In genomic region chr1:8883510-8883909, GRCh38 we compare ENCODE assay signal across 20 cellular contexts. TPM values are rescaled to one million over a fixed set of nuclear protein-coding genes. Genes with fewer than 3 reads are reported as not detected.
DNase-seq lines count a peak whose midpoint lies in the region; ATAC-seq, FAIRE-seq and TF ChIP-seq lines count a peak whose summit lies in the region.
"Had no signal": no experiment of that assay in that cellular context is flagged by ENCODE, and none has a peak within 500 bp of the region (broad histone marks: within the 10 kb centered on the region; RNA-seq: fewer than 3 reads in every experiment).

No MANE protein-coding gene starts in this region.

- H4K8ac ChIP-seq in mesendoderm (ENCODE audit: low read depth, low read length): no peak overlapping the region

- no peak overlapping the region for H4K5ac ChIP-seq in mesendoderm (ENCODE audit: low read length)

- H3K79me1 ChIP-seq in mesendoderm (ENCODE audit: low read length): no peaks in the 10 kb centered on the region

- BruUV-seq in HepG2 (replicated peaks; lab: Mats Ljungman, UMichigan): no TSS peak

- H3K56ac ChIP-seq in mesendoderm (ENCODE audit: low read length): peak overlapping the region; percentile 54

- ATAC-seq in HepG2: no peak
- ATAC-seq in right lobe of liver: no peak
- no peak for ATAC-seq in HG03439 (IDR thresholded peaks at IDR 0.05; ENCODE audit: unreplicated experiment)
- no peak for ATAC-seq in GM18505 (IDR thresholded peaks at IDR 0.05; ENCODE audit: unreplicated experiment)

- H3K9me3 ChIP-seq in HepG2 (ENCODE audit: low read length) (no peaks in the 10 kb centered on the region), right lobe of liver (no peaks in the 10 kb centered on the region), prostate gland (no peaks in the 10 kb centered on the region)
- H3K9me3 ChIP-seq: MG63 had no signal

- in situ Hi-C loops in HepG2 (cut with HindIII; ENCODE audit: extremely low pct_ligation_motif_present, low pct_unique_long_range_greater_than_20kb): no loop called here

- no peak overlapping the region for H3K23ac ChIP-seq in mesendoderm (ENCODE audit: low read length)

- no peak for FAIRE-seq in HepG2 (lab: Jason Lieb, UNC)
- FAIRE-seq: D721Med, H1 had no signal

- H2BK120ac ChIP-seq in mesendoderm (ENCODE audit: low read depth, low read length): peak overlapping the region; percentile 46

- H3K27me3 ChIP-seq in HepG2 (ENCODE audit: control insufficient read depth in 1 of 2, insufficient read depth in 2 of 2, low read length in 2 of 2) (no peaks in the 10 kb centered on the region), right lobe of liver (no peaks in the 10 kb centered on the region), mesendoderm (ENCODE audit: insufficient read depth, low read length, poor library complexity) (no peaks in the 10 kb centered on the region), prostate gland (replicated peaks; ENCODE audit: insufficient read depth) (no peaks in the 10 kb centered on the region)
- H3K27me3 ChIP-seq: MG63 had no signal

- no peak for TF ChIP-seq POLR2A in HepG2 (IDR thresholded peaks at IDR 0.05; ENCODE audit: insufficient read depth in 1 of 2, low read depth in 2 of 2, low read length in 2 of 2)
- TF ChIP-seq POLR2A in right lobe of liver (IDR thresholded peaks at IDR 0.05): no peak
- no peak for TF ChIP-seq POLR2A in prostate gland (IDR thresholded peaks at IDR 0.05)
- no peak for TF ChIP-seq POLR2A in GM18505 (IDR thresholded peaks at IDR 0.05; ENCODE audit: borderline replicate concordance, extremely low read depth, insufficient read depth, insufficient read length)

- peak overlapping the region; percentile 5 for H2BK5ac ChIP-seq in mesendoderm (ENCODE audit: low read length)

- no peak for TF ChIP-seq EP300 in HepG2 (IDR thresholded peaks at IDR 0.05; ENCODE audit: low read depth in 2 of 2, low read length in 2 of 2)
- TF ChIP-seq EP300 in HepG2 (CRISPR knock-in tag; IDR thresholded peaks at IDR 0.05; ENCODE audit: borderline replicate concordance): no peak

- H3K79me2 ChIP-seq in HepG2 (ENCODE audit: insufficient read depth, low read length) (peaks cover 3% of the 10 kb centered on the region), mesendoderm (ENCODE audit: control insufficient read depth, insufficient read depth, low read length) (no peaks in the 10 kb centered on the region)

- no peak for DNase-seq in HepG2 (ENCODE audit: low spot score)
- no peak for DNase-seq in right lobe of liver
- no peak for DNase-seq in RWPE1 (ENCODE audit: low spot score)
- peak; percentile 92 for DNase-seq in mesendoderm
- DNase-seq in prostate gland (ENCODE audit: low spot score): no peak
- DNase-seq in H4 (ENCODE audit: low spot score): no peak
- DNase-seq: HFFc6; Kasumi-1; MG63; NCI-H1092; NCI-H1436 treated with DMSO at 0.1 percent for 48 hours; NCI-H2081 treated with DMSO at 0.1 percent for 48 hours; NCI-H748 treated with DMSO at 0.1 percent for 48 hours; NK-92 treated with Interleukin-12 subunit alpha and Interleukin-12 subunit beta, amount 100 ng/mL, for 24 hours had no signal

- H3K36me3 ChIP-seq in HepG2 (replicated peaks in 1 of 2; ENCODE audit: control insufficient read depth in 1 of 2, insufficient read depth in 2 of 2, low read length in 2 of 2) (no peaks in the 10 kb centered on the region), right lobe of liver (no peaks in the 10 kb centered on the region), mesendoderm (ENCODE audit: control insufficient read depth, insufficient read depth, low read length) (no peaks in the 10 kb centered on the region), prostate gland (no peaks in the 10 kb centered on the region)
- H3K36me3 ChIP-seq: MG63 had no signal

- TF ChIP-seq CTCF in HepG2 (CRISPR knock-in tag; IDR thresholded peaks at IDR 0.05) (no peak), right lobe of liver (IDR thresholded peaks at IDR 0.05) (no peak), RWPE1 (conservative IDR thresholded peaks at IDR 0.05; ENCODE audit: low read depth) (no peak), prostate gland (IDR thresholded peaks at IDR 0.05) (no peak)

- no peak overlapping the region for H2AK5ac ChIP-seq in mesendoderm (ENCODE audit: low read length)

- H3K4me1 ChIP-seq in HepG2 (ENCODE audit: insufficient read depth, low read length) (peaks cover 60% of the 10 kb centered on the region), right lobe of liver (peaks cover 0 to 20% (median 7%) of the 10 kb centered on the region in 4 donors), mesendoderm (ENCODE audit: control insufficient read depth, low read depth, low read length) (peaks cover 16% of the 10 kb centered on the region), prostate gland (replicated peaks) (peaks cover 12% of the 10 kb centered on the region)

- 0 out of 2 replicates have a peak overlapping the region, but pooled peaks have one; percentile 7 for H3K4me2 ChIP-seq in HepG2 (ENCODE audit: low read depth, low read length)
- H3K4me2 ChIP-seq in mesendoderm (ENCODE audit: low read length): no peak overlapping the region

- H2BK15ac ChIP-seq in mesendoderm (replicated peaks; ENCODE audit: low read depth): no peak overlapping the region

- H2AFZ ChIP-seq in HepG2 (ENCODE audit: low read length): no peak overlapping the region

- no peak overlapping the region for H3K27ac ChIP-seq in HepG2 (ENCODE audit: extremely low read length, insufficient read depth, low read length)
- no peak overlapping the region for H3K27ac ChIP-seq in right lobe of liver
- peak overlapping the region; percentile 99; the same call in 1 of the 2 replicates for H3K27ac ChIP-seq in RWPE1
- peak overlapping the region; percentile 63 for H3K27ac ChIP-seq in mesendoderm (ENCODE audit: low read depth, low read length)
- H3K27ac ChIP-seq in prostate gland: no peak overlapping the region
- H3K27ac ChIP-seq: C4-2B, HL-60 had no signal

- 7% methylated on average over 2 of the region's 3 CpGs for WGBS in HepG2 (ENCODE audit: low lambda C conversion rate)
- 42% methylated on average over 3 of the region's 3 CpGs for WGBS in right lobe of liver (ENCODE audit: insufficient coverage, low coverage, low lambda C conversion rate, missing lambda C conversion rate)
- no CpG with 5 or more reads among the region's 3 CpGs for WGBS in mesendoderm (ENCODE audit: extremely low coverage, insufficient coverage, low lambda C conversion rate)
- 74% methylated on average over 3 of the region's 3 CpGs for WGBS in prostate gland

- H3K4me3 ChIP-seq in HepG2 (replicated peaks in 1 of 3; ENCODE audit: insufficient read depth in 1 of 3, low read depth in 2 of 3, low read length in 3 of 3) (no peak overlapping the region), right lobe of liver (no peak overlapping the region), mesendoderm (ENCODE audit: low read length) (no peak overlapping the region), prostate gland (no peak overlapping the region)
- H3K4me3 ChIP-seq: MG63 had no signal

- H4K20me1 ChIP-seq in HepG2 (ENCODE audit: insufficient read depth, low read length): no peaks in the 10 kb centered on the region

- intact Hi-C loops in HepG2 (cut with micrococcal nuclease; ENCODE audit: unreplicated experiment) (no loop called here), right lobe of liver (cut with DNase I) (no loop called here), prostate gland (cut with DNase I) (no loop called here)

- POLR2A ChIA-PET in HepG2 (lab: Yijun Ruan, JAX): no interaction called here
- POLR2A ChIA-PET in RWPE1 (lab: Yijun Ruan, JAX; ENCODE audit: low non-redundant PET): no interaction called here

- peak overlapping the region; percentile 32 for H3K18ac ChIP-seq in mesendoderm (ENCODE audit: low read length)

- H3K4ac ChIP-seq in mesendoderm (ENCODE audit: low read depth, low read length): no peak overlapping the region

- H3K9ac ChIP-seq in HepG2 (ENCODE audit: insufficient read depth, low read depth, low read length): no peak overlapping the region
- no peak overlapping the region for H3K9ac ChIP-seq in mesendoderm (ENCODE audit: low read length)

- CTCF ChIA-PET in HepG2 (lab: Yijun Ruan, JAX; ENCODE audit: low intra/inter-chr PET ratio, low total read pairs): no interaction called here
- CTCF ChIA-PET in RWPE1 (lab: Yijun Ruan, JAX): no interaction called here

- no peak for TF ChIP-seq RAD21 in HepG2 (CRISPR knock-in tag; IDR thresholded peaks at IDR 0.05)

TF ChIP-seq in HepG2, 621 proteins besides CTCF, POLR2A, EP300 and RAD21:
- TF ChIP-seq ZNF570 (CRISPR knock-in tag; IDR thresholded peaks at IDR 0.05; ENCODE audit: borderline replicate concordance) (no peak), AKAP8 (CRISPR knock-in tag; IDR thresholded peaks at IDR 0.05) (no peak), ZZZ3 (CRISPR knock-in tag; IDR thresholded peaks at IDR 0.05; ENCODE audit: borderline replicate concordance) (no peak), ZNF501 (CRISPR knock-in tag; IDR thresholded peaks at IDR 0.05) (no peak), ZNF720 (CRISPR knock-in tag; IDR thresholded peaks at IDR 0.05) (no peak)

RNA-seq across cellular contexts. Expression of gene ENO1, which starts 5.0 kb away (rescaled TPM):
- total RNA-seq in HepG2 (2016; rRNA removed; fragmentation: Illumina TruSeq; extraction: Trizol): 1,559 and 2,216 TPM in 2 replicates
- 233 and 251 TPM in 2 replicates for total RNA-seq in HepG2 (2016; cell fraction: cytosol; rRNA removed; fragmentation: Illumina TruSeq; extraction: Trizol; ENCODE audit: low read depth)
- total RNA-seq in HepG2 (2016; cell fraction: insoluble cytoplasmic fraction; rRNA removed; fragmentation: Illumina TruSeq; extraction: Trizol): 1,559 and 2,270 TPM in 2 replicates
- total RNA-seq in HepG2 (2016; cell fraction: membrane; rRNA removed; fragmentation: Illumina TruSeq; extraction: Trizol): 352 and 366 TPM in 2 replicates
- 647 and 688 TPM in 2 replicates for total RNA-seq in HepG2 (2016; cell fraction: nucleus; rRNA removed; fragmentation: Illumina TruSeq; extraction: Trizol)
- polyA plus RNA-seq in HepG2 (2011; rRNA removed): 2,835 and 3,103 TPM in 2 replicates
- polyA plus RNA-seq in HepG2 (2011; cell fraction: cytosol; rRNA removed): 2,814 and 3,536 TPM in 2 replicates
- polyA plus RNA-seq in HepG2 (2011; cell fraction: nucleus; rRNA removed): 1,312 and 1,364 TPM in 2 replicates
- 2,599 and 3,087 TPM in 2 replicates for polyA plus RNA-seq in HepG2 (2012)
- polyA plus RNA-seq in HepG2 (2016; cell fraction: cytosol; fragmentation: Illumina TruSeq; extraction: Trizol; ENCODE audit: low read depth): 244 and 257 TPM in 2 replicates
- polyA plus RNA-seq in HepG2 (2016; cell fraction: insoluble cytoplasmic fraction; fragmentation: Illumina TruSeq; extraction: Trizol; ENCODE audit: low read depth): 2,184 and 2,214 TPM in 2 replicates
- 258 and 284 TPM in 2 replicates for polyA plus RNA-seq in HepG2 (2016; cell fraction: membrane; fragmentation: Illumina TruSeq; extraction: Trizol; ENCODE audit: low read depth)
- 796 and 841 TPM in 2 replicates for polyA plus RNA-seq in HepG2 (2016; cell fraction: nucleus; fragmentation: Illumina TruSeq; extraction: Trizol; ENCODE audit: insufficient read depth, low read depth)
- polyA minus RNA-seq in HepG2 (2011; rRNA and poly(A)+ RNA removed; ENCODE audit: low replicate concordance): 4,265 and 4,548 TPM in 2 replicates
- polyA minus RNA-seq in HepG2 (2011; cell fraction: cytosol; rRNA and poly(A)+ RNA removed): 2,231 and 2,479 TPM in 2 replicates
- 525 and 715 TPM in 2 replicates for polyA minus RNA-seq in HepG2 (2011; cell fraction: nucleus; rRNA and poly(A)+ RNA removed)
- 100 to 1,000 TPM; 314 to 792 (median 539) TPM for total RNA-seq in right lobe of liver
- polyA plus RNA-seq in mesendoderm (2013, experiment 1 of 2): 1,324 TPM
- 1,329 TPM for polyA plus RNA-seq in mesendoderm (2013, experiment 2 of 2)
- total RNA-seq in prostate gland: 100 to 1,000 TPM; 386 to 423 TPM
- total RNA-seq in H4 (2014; rRNA removed; shearing (Covaris generic)): 2,952 and 3,019 TPM in 2 replicates

Comparison
In these comparisons a context has a peak if more than half of its experiments do, and no peak if none do; other contexts are left out.
1. H3K27ac ChIP-seq: peak in RWPE1 (single experiment) and mesendoderm (single experiment); none in HepG2 (single experiment), right lobe of liver (0 of 3) and prostate gland (0 of 2).